27 cellular contexts compared by ENCODE assay signal in the genomic region with DNA sequence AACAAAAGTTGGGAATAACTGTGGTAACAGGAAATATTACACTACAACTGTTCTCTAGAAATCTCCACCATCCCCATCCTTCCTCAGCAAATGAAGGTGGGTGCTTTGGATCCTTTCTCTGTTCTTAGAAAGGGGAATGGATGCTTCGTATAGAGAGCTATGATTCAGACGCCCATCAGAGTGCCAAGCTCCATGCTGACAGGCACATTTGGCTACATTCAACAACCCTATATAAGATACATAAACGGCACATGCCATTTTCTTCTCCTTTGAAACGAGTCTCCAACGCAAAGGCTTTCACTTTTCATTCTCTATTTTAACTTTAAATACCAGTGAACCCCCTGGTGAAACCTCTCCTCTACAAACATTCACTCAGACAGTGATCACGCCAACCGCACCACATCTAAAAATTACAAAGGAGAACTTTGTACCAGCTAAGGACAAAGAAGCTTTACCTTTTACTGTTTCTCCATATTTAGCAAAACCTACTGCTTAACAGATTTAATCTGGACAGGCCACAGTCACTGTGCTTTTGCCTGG.
DNase-seq lines count a peak whose midpoint lies in the region; ATAC-seq, FAIRE-seq and TF ChIP-seq lines count a peak whose summit lies in the region.
"Had no signal": no experiment of that assay in that cellular context is flagged by ENCODE, and none has a peak within 500 bp of the region (broad histone marks: within the 10 kb centered on the region; RNA-seq: fewer than 3 reads in every experiment).

No MANE protein-coding gene starts in this region.

- WGBS in GM12878 (ENCODE audit: insufficient coverage, insufficient replicate concordance, low lambda C conversion rate, missing lambda C conversion rate), result 70% methylated on average over 7 of the region's 7 CpGs

- H3K4me3 ChIP-seq in CD4-positive, CD25-positive, alpha-beta regulatory T cell (ENCODE audit: low read depth, low read length), result peak overlapping the region; percentile 26
- H3K4me3 ChIP-seq in GM12878, result no peak overlapping the region
- H3K4me3 ChIP-seq: ovary, SK-N-MC had no signal

- H3K36me3 ChIP-seq in CD4-positive, CD25-positive, alpha-beta regulatory T cell (ENCODE audit: control insufficient read depth, insufficient read depth, low read length), result no peaks in the 10 kb centered on the region
- no peaks in the 10 kb centered on the region for H3K36me3 ChIP-seq in GM12878 (ENCODE audit: control insufficient read depth in 2 of 2, insufficient read depth in 2 of 2, low read length in 1 of 2)
- H3K36me3 ChIP-seq: BE2C, ovary had no signal

- H3K4me1 ChIP-seq in CD4-positive, CD25-positive, alpha-beta regulatory T cell (ENCODE audit: control insufficient read depth, insufficient read depth, low read length, poor library complexity, severe bottlenecking), result peaks cover 27% of the 10 kb centered on the region
- H3K4me1 ChIP-seq in GM12878 (ENCODE audit: control insufficient read depth, insufficient read depth, low read length), result peaks cover 9% of the 10 kb centered on the region
- H3K4me1 ChIP-seq: BE2C had no signal

- no peak for TF ChIP-seq EP300 in GM12878 (IDR thresholded peaks at IDR 0.05; ENCODE audit: borderline replicate concordance in 1 of 2, control insufficient read depth in 1 of 2, low read depth in 2 of 2, low read length in 2 of 2)

- peak overlapping the region; percentile 19 for H2AFZ ChIP-seq in GM12878 (ENCODE audit: control insufficient read depth, low read depth, low read length)

- no peak overlapping the region for H3K27ac ChIP-seq in CD4-positive, CD25-positive, alpha-beta regulatory T cell (ENCODE audit: insufficient read depth, low read length, poor library complexity, severe bottlenecking)
- H3K27ac ChIP-seq in GM12878 (ENCODE audit: control insufficient read depth, insufficient read depth), result no peak overlapping the region
- H3K27ac ChIP-seq: ovary, SK-N-MC had no signal

- peaks cover 59% of the 10 kb centered on the region for H3K4me1 Mint-ChIP-seq in activated CD8-positive, alpha-beta T cell treated with anti-CD3 and anti-CD28 coated beads for 36 hours (ENCODE audit: low read depth)
- H3K4me1 Mint-ChIP-seq in activated CD8-positive, alpha-beta T cell treated with anti-CD3 and anti-CD28 coated beads, Interleukin-2, amount 10 ng/mL, durations not matched to agents 7 days and 5 days (ENCODE audit: low read depth), result peaks cover 28% of the 10 kb centered on the region
- peaks cover 33 to 72% (median 55%) of the 10 kb centered on the region in 4 donors for H3K4me1 Mint-ChIP-seq in CD4-positive, CD25-positive, alpha-beta regulatory T cell
- peaks cover 63% of the 10 kb centered on the region for H3K4me1 Mint-ChIP-seq in activated CD4-positive, alpha-beta memory T cell treated with anti-CD3 and anti-CD28 coated beads for 36 hours (ENCODE audit: low read depth)
- H3K4me1 Mint-ChIP-seq: mesothelial cell of epicardium had no signal

- H3K4me3 Mint-ChIP-seq in activated CD8-positive, alpha-beta T cell treated with anti-CD3 and anti-CD28 coated beads for 36 hours, result peak overlapping the region; percentile 24
- H3K4me3 Mint-ChIP-seq in activated CD8-positive, alpha-beta T cell treated with anti-CD3 and anti-CD28 coated beads, Interleukin-2, amount 10 ng/mL, durations not matched to agents 7 days and 5 days, result no peak overlapping the region
- H3K4me3 Mint-ChIP-seq in CD4-positive, CD25-positive, alpha-beta regulatory T cell, result peak overlapping the region; percentile 2 to 90 (median 32)
- peak overlapping the region; percentile 10 for H3K4me3 Mint-ChIP-seq in activated CD4-positive, alpha-beta memory T cell treated with anti-CD3 and anti-CD28 coated beads for 36 hours
- H3K4me3 Mint-ChIP-seq: mesothelial cell of epicardium, type B pancreatic cell had no signal

- peaks cover 28% of the 10 kb centered on the region for H3K36me3 Mint-ChIP-seq in activated CD8-positive, alpha-beta T cell treated with anti-CD3 and anti-CD28 coated beads for 36 hours (ENCODE audit: low read depth)
- H3K36me3 Mint-ChIP-seq in activated CD8-positive, alpha-beta T cell treated with anti-CD3 and anti-CD28 coated beads, Interleukin-2, amount 10 ng/mL, durations not matched to agents 7 days and 5 days (ENCODE audit: low read depth), result peaks cover 23% of the 10 kb centered on the region
- H3K36me3 Mint-ChIP-seq in CD4-positive, CD25-positive, alpha-beta regulatory T cell, result peaks cover 15% of the 10 kb centered on the region
- H3K36me3 Mint-ChIP-seq in activated CD4-positive, alpha-beta memory T cell treated with anti-CD3 and anti-CD28 coated beads for 36 hours, result peaks cover 11% of the 10 kb centered on the region
- H3K36me3 Mint-ChIP-seq: mesothelial cell of epicardium had no signal

- no peak for FAIRE-seq in GM12878 (lab: Jason Lieb, UNC)
- FAIRE-seq: astrocyte, endometrium, G401.6 had no signal

- no peak for DNase-seq in activated CD8-positive, alpha-beta T cell treated with anti-CD3 and anti-CD28 coated beads for 36 hours
- no peak for DNase-seq in activated CD8-positive, alpha-beta T cell treated with anti-CD3 and anti-CD28 coated beads, Interleukin-2, amount 10 ng/mL, durations not matched to agents 7 days and 5 days
- peak in 1 of 3 donors; percentile 49 for DNase-seq in CD4-positive, CD25-positive, alpha-beta regulatory T cell
- DNase-seq in activated CD4-positive, alpha-beta memory T cell treated with anti-CD3 and anti-CD28 coated beads for 36 hours, result peak; percentile 39
- DNase-seq in GM12878 (ENCODE audit: low read depth, low spot score), result no peak
- DNase-seq in NCI-H1694 treated with DMSO at 0.1 percent for 48 hours (lab: John Stamatoyannopoulos, UW), result no peak
- DNase-seq: activated gamma-delta T cell; BE2C; central memory CD4-positive, alpha-beta T cell; dermis blood vessel endothelial cell; DMS53; islet precursor cell; left ventricle myocardium superior; naive thymus-derived CD8-positive, alpha-beta T cell; NCI-H2081; NCI-H345; NCI-H748 treated with DMSO at 0.1 percent for 48 hours; ovary; retina had no signal

- no peak for TF ChIP-seq POLR2A in GM12878 (IDR thresholded peaks at IDR 0.05; ENCODE audit: low read depth, low read length)

- H3K9me3 Mint-ChIP-seq in activated CD8-positive, alpha-beta T cell treated with anti-CD3 and anti-CD28 coated beads for 36 hours, result no peaks in the 10 kb centered on the region
- H3K9me3 Mint-ChIP-seq in activated CD8-positive, alpha-beta T cell treated with anti-CD3 and anti-CD28 coated beads, Interleukin-2, amount 10 ng/mL, durations not matched to agents 7 days and 5 days (ENCODE audit: insufficient read depth), result no peaks in the 10 kb centered on the region
- H3K9me3 Mint-ChIP-seq in CD4-positive, CD25-positive, alpha-beta regulatory T cell, result no peaks in the 10 kb centered on the region
- H3K9me3 Mint-ChIP-seq in activated CD4-positive, alpha-beta memory T cell treated with anti-CD3 and anti-CD28 coated beads for 36 hours, result no peaks in the 10 kb centered on the region
- H3K9me3 Mint-ChIP-seq: mesothelial cell of epicardium; naive thymus-derived CD8-positive, alpha-beta T cell; type B pancreatic cell had no signal

- TF ChIP-seq RAD21 in GM12878 (IDR thresholded peaks at IDR 0.05; ENCODE audit: insufficient read depth, low read depth, low read length), result no peak

- in situ Hi-C loops in GM12878 (cut with MboI), result no loop called here

- H3K79me2 ChIP-seq in GM12878 (ENCODE audit: control insufficient read depth, insufficient read depth, low read length), result no peaks in the 10 kb centered on the region

- no peaks in the 10 kb centered on the region for H3K27me3 ChIP-seq in CD4-positive, CD25-positive, alpha-beta regulatory T cell (ENCODE audit: control insufficient read depth, insufficient read depth, low read length)
- no peaks in the 10 kb centered on the region for H3K27me3 ChIP-seq in GM12878 (replicated peaks in 1 of 2; ENCODE audit: control insufficient read depth in 2 of 2, insufficient read depth in 2 of 2, low read length in 1 of 2)
- H3K27me3 ChIP-seq: ovary had no signal

- no peaks in the 10 kb centered on the region for H3K27me3 Mint-ChIP-seq in activated CD8-positive, alpha-beta T cell treated with anti-CD3 and anti-CD28 coated beads for 36 hours
- no peaks in the 10 kb centered on the region for H3K27me3 Mint-ChIP-seq in activated CD8-positive, alpha-beta T cell treated with anti-CD3 and anti-CD28 coated beads, Interleukin-2, amount 10 ng/mL, durations not matched to agents 7 days and 5 days (ENCODE audit: low read depth)
- no peaks in the 10 kb centered on the region for H3K27me3 Mint-ChIP-seq in CD4-positive, CD25-positive, alpha-beta regulatory T cell
- H3K27me3 Mint-ChIP-seq in activated CD4-positive, alpha-beta memory T cell treated with anti-CD3 and anti-CD28 coated beads for 36 hours, result no peaks in the 10 kb centered on the region
- H3K27me3 Mint-ChIP-seq: naive thymus-derived CD8-positive, alpha-beta T cell; type B pancreatic cell had no signal

- TF ChIP-seq CTCF in activated CD8-positive, alpha-beta T cell treated with anti-CD3 and anti-CD28 coated beads for 36 hours (IDR thresholded peaks at IDR 0.05), result no peak
- TF ChIP-seq CTCF in GM12878 (IDR thresholded peaks at IDR 0.05 in 2 of 3, conservative IDR thresholded peaks at IDR 0.05 in 1 of 3; ENCODE audit: control insufficient read depth in 2 of 3, extremely low read depth in 1 of 3, insufficient read depth in 1 of 3, low read depth in 3 of 3, low read length in 3 of 3), result no peak

- BruUV-seq in GM12878 (replicated peaks; lab: Mats Ljungman, UMichigan), result no TSS peak

- SMC1A ChIA-PET in GM12878 (lab: Charles Lee; ENCODE audit: uncharacterized antibody, unreplicated experiment), result interaction anchor here (0.7 to 1.8 kb wide), 7 partner anchors 11 to 185 kb away, joined by 3 to 7 read pairs (median 3); no protein-coding TSS in a partner anchor

- no peaks in the 10 kb centered on the region for H3K9me3 ChIP-seq in CD4-positive, CD25-positive, alpha-beta regulatory T cell (ENCODE audit: control insufficient read depth in 2 of 2, low read length in 2 of 2)
- no peaks in the 10 kb centered on the region for H3K9me3 ChIP-seq in GM12878 (replicated peaks; ENCODE audit: control insufficient read depth, insufficient read depth, low read length)
- H3K9me3 ChIP-seq: BE2C, ovary had no signal

- H3K27ac Mint-ChIP-seq in activated CD8-positive, alpha-beta T cell treated with anti-CD3 and anti-CD28 coated beads for 36 hours, result peak overlapping the region; percentile 74
- H3K27ac Mint-ChIP-seq in activated CD8-positive, alpha-beta T cell treated with anti-CD3 and anti-CD28 coated beads, Interleukin-2, amount 10 ng/mL, durations not matched to agents 7 days and 5 days, result no peak overlapping the region
- peak overlapping the region; percentile 36 to 70 (median 53) for H3K27ac Mint-ChIP-seq in CD4-positive, CD25-positive, alpha-beta regulatory T cell
- peak overlapping the region; percentile 50 for H3K27ac Mint-ChIP-seq in activated CD4-positive, alpha-beta memory T cell treated with anti-CD3 and anti-CD28 coated beads for 36 hours
- H3K27ac Mint-ChIP-seq: mesothelial cell of epicardium, type B pancreatic cell had no signal

- H4K20me1 ChIP-seq in GM12878 (ENCODE audit: control insufficient read depth, insufficient read depth), result no peaks in the 10 kb centered on the region

- POLR2A ChIA-PET in activated CD8-positive, alpha-beta T cell treated with anti-CD3 and anti-CD28 coated beads for 36 hours (lab: Charles Lee), result interaction anchor here (0.6 to 1.4 kb wide), 5 partner anchors 37 to 443 kb away, joined by 3 to 5 read pairs (median 3); a partner anchor contains a TSS
- POLR2A ChIA-PET in activated CD8-positive, alpha-beta T cell treated with anti-CD3 and anti-CD28 coated beads, Interleukin-2, amount 10 ng/mL, durations not matched to agents 7 days and 5 days (lab: Charles Lee), result interaction anchor here (1.1 kb wide), 1 partner anchor 443 kb away, joined by 3 read pairs; a partner anchor contains a TSS
- POLR2A ChIA-PET in activated CD4-positive, alpha-beta memory T cell treated with anti-CD3 and anti-CD28 coated beads for 36 hours (lab: Charles Lee), result interaction anchor here (1.2 to 1.3 kb wide), 2 partner anchors 13 to 172 kb away, joined by 3 to 6 read pairs; a partner anchor contains a TSS
- POLR2A ChIA-PET in GM12878 (lab: Charles Lee), result no interaction called here

- CTCF ChIA-PET in activated CD8-positive, alpha-beta T cell treated with anti-CD3 and anti-CD28 coated beads for 36 hours (lab: Charles Lee), result interaction anchor here (1.1 to 1.6 kb wide), 3 partner anchors 10 to 44 kb away, joined by 3 to 9 read pairs (median 5); no protein-coding TSS in a partner anchor
- CTCF ChIA-PET in activated CD8-positive, alpha-beta T cell treated with anti-CD3 and anti-CD28 coated beads, Interleukin-2, amount 10 ng/mL, durations not matched to agents 7 days and 5 days (lab: Charles Lee), result interaction anchor here (1.6 to 2.2 kb wide), 2 partner anchors 11 to 18 kb away, joined by 4 to 14 read pairs; no protein-coding TSS in a partner anchor
- CTCF ChIA-PET in activated CD4-positive, alpha-beta memory T cell treated with anti-CD3 and anti-CD28 coated beads for 36 hours (lab: Charles Lee), result interaction anchor here (0.5 to 1.1 kb wide), 5 partner anchors 18 to 565 kb away, joined by 3 to 5 read pairs (median 3); a partner anchor contains a TSS
- CTCF ChIA-PET in GM12878 (lab: Yijun Ruan, JAX), result interaction anchor here (1.5 to 2.0 kb wide), 2 partner anchors 18 to 144 kb away, joined by 5 to 10 read pairs; no protein-coding TSS in a partner anchor

- no peak overlapping the region for H3K9ac ChIP-seq in GM12878 (ENCODE audit: control insufficient read depth, insufficient read depth, low read length)

- H3K4me2 ChIP-seq in GM12878 (ENCODE audit: control insufficient read depth, insufficient read depth), result peak overlapping the region; percentile 52; the same call in 1 of the 2 replicates

- RAD21 ChIA-PET in GM12878 (lab: Charles Lee; ENCODE audit: unreplicated experiment), result interaction anchor here (0.9 to 1.3 kb wide), 2 partner anchors 10 to 18 kb away, joined by 3 read pairs; no protein-coding TSS in a partner anchor

- intact Hi-C loops in activated CD8-positive, alpha-beta T cell treated with anti-CD3 and anti-CD28 coated beads for 36 hours (cut with micrococcal nuclease), result loop anchor here (10.0 kb wide), 2 partner anchors 119 to 439 kb away; a partner anchor contains a TSS
- intact Hi-C loops in activated CD4-positive, alpha-beta memory T cell treated with anti-CD3 and anti-CD28 coated beads for 36 hours (cut with micrococcal nuclease), result loop anchor here (10.0 kb wide), 1 partner anchor 1359 kb away; no protein-coding TSS in a partner anchor
- intact Hi-C loops in GM12878 (cut with micrococcal nuclease; ENCODE audit: unreplicated experiment), result no loop called here

- no peak for ATAC-seq in activated CD8-positive, alpha-beta T cell treated with anti-CD3 and anti-CD28 coated beads for 36 hours
- ATAC-seq in activated CD8-positive, alpha-beta T cell treated with anti-CD3 and anti-CD28 coated beads, Interleukin-2, amount 10 ng/mL, durations not matched to agents 7 days and 5 days, result no peak
- no peak for ATAC-seq in CD4-positive, CD25-positive, alpha-beta regulatory T cell (ENCODE audit: low read depth in 2 of 2)
- ATAC-seq in GM12878, result no peak
- no peak for ATAC-seq in GM19455 (IDR thresholded peaks at IDR 0.05; ENCODE audit: unreplicated experiment)
- no peak for ATAC-seq in SK-N-SH treated with all-trans-retinoic acid at 6 μM for 48 hours
- ATAC-seq: left ventricle myocardium superior; naive thymus-derived CD8-positive, alpha-beta T cell had no signal
